In the genomic region with DNA sequence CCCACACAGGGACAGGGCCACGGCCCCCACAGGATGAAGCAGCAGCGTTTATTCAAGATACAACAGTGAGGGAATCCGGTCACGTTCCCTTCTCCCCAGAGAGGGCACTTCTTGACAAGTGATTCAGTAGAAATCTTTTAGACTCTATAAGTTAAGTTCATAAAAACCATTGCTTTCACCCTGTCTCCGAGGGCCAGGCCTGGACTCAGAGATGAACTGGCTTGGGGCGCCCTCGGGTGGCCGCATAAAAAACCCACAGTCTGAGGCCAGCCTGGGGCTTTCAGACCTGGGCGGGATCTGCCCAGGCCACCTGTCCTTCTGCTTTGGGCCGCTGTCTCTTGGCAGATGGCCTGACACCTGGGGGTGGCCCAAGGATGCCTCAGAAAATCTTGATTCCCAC, we compare ENCODE assay signal across 8 cellular contexts. TPM values are rescaled to one million over a fixed set of nuclear protein-coding genes. Genes with fewer than 3 reads are reported as not detected.
A peak's percentile ranks its signal among the peaks of the same experiment; 100 is the strongest.
DNase-seq lines count a peak whose midpoint lies in the region; ATAC-seq lines count a peak whose summit lies in the region.
"Not testable (repeated sequence)": the region's sequence is repeated elsewhere in the genome, so short reads cannot be mapped to it uniquely, and the experiment has no call there.

No MANE protein-coding gene starts in this region.

- in situ Hi-C loops in HAP-1 (cut with MboI; ENCODE audit: low sequenced_read_pairs), result not testable (repeated sequence)

- H3K27ac Mint-ChIP-seq in T-helper 2 cell treated with Interferon-gamma antibody and Interleukin-4, amounts not matched to agents 5 μg/mL and 100 μg/mL, for 36 hours; memory B cell: not testable (repeated sequence)

- not testable (repeated sequence) for H3K9me3 ChIP-seq in HAP-1

- ATAC-seq in esophagus mucosa (peak; percentile 58), memory B cell (ENCODE audit: low read depth) (peak; percentile 41)

- H3K4me3 ChIP-seq in HAP-1, result not testable (repeated sequence)

- not testable (repeated sequence) for H3K27me3 Mint-ChIP-seq in T-helper 2 cell treated with Interferon-gamma antibody and Interleukin-4, amounts not matched to agents 5 μg/mL and 100 μg/mL, for 36 hours (ENCODE audit: low read depth); memory B cell

- H3K36me3 Mint-ChIP-seq in T-helper 2 cell treated with Interferon-gamma antibody and Interleukin-4, amounts not matched to agents 5 μg/mL and 100 μg/mL, for 36 hours (ENCODE audit: low read depth); memory B cell: not testable (repeated sequence)

- not testable (repeated sequence) for H3K4me3 Mint-ChIP-seq in T-helper 2 cell treated with Interferon-gamma antibody and Interleukin-4, amounts not matched to agents 5 μg/mL and 100 μg/mL, for 36 hours; memory B cell

- not testable (repeated sequence) for H3K4me1 Mint-ChIP-seq in T-helper 2 cell treated with Interferon-gamma antibody and Interleukin-4, amounts not matched to agents 5 μg/mL and 100 μg/mL, for 36 hours (ENCODE audit: low read depth); memory B cell

- H3K27me3 ChIP-seq in HAP-1 (ENCODE audit: low read depth), result not testable (repeated sequence)

- not testable (repeated sequence) for H3K36me3 ChIP-seq in HAP-1 (replicated peaks)

- DNase-seq in AG20443 (ENCODE audit: low spot score) (peak; percentile 66), HAP-1 (ENCODE audit: low spot score in 2 of 2) (peak; percentile 64 to 77), NCI-H2227 treated with DMSO at 0.1 percent for 48 hours (lab: John Stamatoyannopoulos, UW) (peak; percentile 8), memory B cell (ENCODE audit: low spot score in 2 of 2) (peak; percentile 60 to 71)
- DNase-seq in T-helper 2 cell treated with Interferon-gamma antibody and Interleukin-4, amounts not matched to agents 5 μg/mL and 100 μg/mL, for 36 hours (ENCODE audit: low spot score), result peak; percentile 66
- DNase-seq in activated T-helper 9 cell treated with anti-CD3 and anti-CD28 coated beads, Interleukin-2, amount 50 U/mL, for 16 hours (ENCODE audit: low read depth), result peak; percentile 47
- peak; percentile 67 for DNase-seq in stimulated activated CD4-positive, alpha-beta T cell treated with anti-CD3 and anti-CD28 coated beads, Interleukin-4, amount 100 ng/mL, for 1 hour

- not testable (repeated sequence) for H3K9me3 Mint-ChIP-seq in T-helper 2 cell treated with Interferon-gamma antibody and Interleukin-4, amounts not matched to agents 5 μg/mL and 100 μg/mL, for 36 hours; memory B cell

- not testable (repeated sequence) for H3K4me1 ChIP-seq in HAP-1

RNA-seq across cellular contexts. Expression of a gene that starts 11.2 kb away (rescaled TPM):
- 33.4 TPM for total RNA-seq in esophagus mucosa

RNA-seq across cellular contexts. Expression of a gene that starts 14.6 kb away (rescaled TPM):
- total RNA-seq in esophagus mucosa, result 5.0 TPM

Comparison
In these comparisons a context has a peak if more than half of its experiments do, and no peak if none do; other contexts are left out.
1. DNase-seq: peak in every context shown above with its lines; median percentile 70 in HAP-1; 67 in stimulated activated CD4-positive, alpha-beta T cell treated with anti-CD3 and anti-CD28 coated beads, Interleukin-4, amount 100 ng/mL, for 1 hour; 66 in AG20443; 66 in T-helper 2 cell treated with Interferon-gamma antibody and Interleukin-4, amounts not matched to agents 5 μg/mL and 100 μg/mL, for 36 hours; 66 in memory B cell; 47 in activated T-helper 9 cell treated with anti-CD3 and anti-CD28 coated beads, Interleukin-2, amount 50 U/mL, for 16 hours; 8 in NCI-H2227 treated with DMSO at 0.1 percent for 48 hours.